Comparison of ENCODE assay signal across 27 cellular contexts in the genomic region with DNA sequence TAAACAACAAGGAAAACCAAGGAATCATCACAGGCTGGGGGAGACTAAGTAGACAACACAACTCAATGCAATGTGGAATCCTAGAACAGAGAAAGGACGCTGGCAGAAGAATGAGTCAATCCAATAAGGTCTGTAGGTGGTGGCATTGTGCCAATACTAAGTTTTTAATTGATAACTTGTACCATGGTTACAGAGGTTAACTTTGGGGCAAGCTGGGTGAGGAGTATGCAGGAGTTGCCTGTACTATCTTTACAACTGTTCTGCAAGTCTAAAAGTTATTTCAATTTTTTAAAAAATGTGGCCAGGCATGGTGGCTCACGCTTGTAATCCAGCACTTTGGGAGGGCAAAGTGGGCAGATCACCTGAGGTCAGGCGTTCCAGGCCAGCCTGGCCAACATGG. TPM values are rescaled to one million over a fixed set of nuclear protein-coding genes. Genes with fewer than 3 reads are reported as not detected.
DNase-seq lines count a peak whose midpoint lies in the region; ATAC-seq, FAIRE-seq and TF ChIP-seq lines count a peak whose summit lies in the region.
"Had no signal": no experiment of that assay in that cellular context is flagged by ENCODE, and none has a peak within 500 bp of the region (broad histone marks: within the 10 kb centered on the region; RNA-seq: fewer than 3 reads in every experiment).

No MANE protein-coding gene starts in this region.

- TF ChIP-seq CTCF in neural progenitor cell (IDR thresholded peaks at IDR 0.05) (no peak), GM13977 (IDR thresholded peaks at IDR 0.05; ENCODE audit: extremely low read depth, insufficient read depth, missing control alignments) (no peak), PC-3 (conservative IDR thresholded peaks at IDR 0.05; ENCODE audit: low read depth, low read length) (no peak)

- ATAC-seq in PC-3: no peak
- ATAC-seq: A549, T-cell had no signal

- CTCF ChIA-PET in PC-3 (lab: Charles Lee): no interaction called here

- BruUV-seq in PC-3 (replicated peaks; lab: Mats Ljungman, UMichigan): no TSS peak

- H3K79me2 ChIP-seq in neural progenitor cell (ENCODE audit: low read depth) (no peaks in the 10 kb centered on the region), PC-3 (ENCODE audit: low read length) (no peaks in the 10 kb centered on the region)

- intact Hi-C loops in PC-3 (cut with micrococcal nuclease): no loop called here

- H3K4me1 ChIP-seq in neural progenitor cell: no peaks in the 10 kb centered on the region
- no peaks in the 10 kb centered on the region for H3K4me1 ChIP-seq in PC-3 (ENCODE audit: insufficient read depth, low read length)
- H3K4me1 ChIP-seq: A549, Caco-2, SJSA1 had no signal

- peaks cover 11% of the 10 kb centered on the region for H3K4me1 Mint-ChIP-seq in neural progenitor cell
- H3K4me1 Mint-ChIP-seq: CD4-positive, alpha-beta memory T cell; T-cell had no signal

- H3K27ac ChIP-seq in neural progenitor cell (no peak overlapping the region), PC-3 (ENCODE audit: low read length) (no peak overlapping the region)
- H3K27ac ChIP-seq: A549, GM23248, SJSA1 had no signal

- no peak overlapping the region for H3K9ac ChIP-seq in neural progenitor cell
- H3K9ac ChIP-seq in PC-3 (ENCODE audit: low read length): no peak overlapping the region
- H3K9ac ChIP-seq: GM23248 had no signal

- H3K9me3 Mint-ChIP-seq in neural progenitor cell: peaks cover 2% of the 10 kb centered on the region

- peak; percentile 18 for DNase-seq in LoVo (ENCODE audit: low spot score)
- DNase-seq in amniotic epithelial cell (ENCODE audit: low read depth): peak; percentile 7
- DNase-seq in neural progenitor cell (ENCODE audit: low spot score): no peak
- no peak for DNase-seq in NCI-H2081 (lab: John Stamatoyannopoulos, UW)
- DNase-seq in GM13977 (ENCODE audit: low spot score): no peak
- DNase-seq in GM19239 (ENCODE audit: insufficient read length, low spot score): no peak
- DNase-seq in PC-3: no peak
- DNase-seq: C1 segment of cervical spinal cord; Caco-2; CD4-positive, alpha-beta memory T cell; DMS79; GF-D8; GM23248; H9; KG1; NCI-H1092; NCI-H1417 treated with DMSO at 0.1 percent for 48 hours; NCI-H1694 treated with DMSO at 0.1 percent for 48 hours; NCI-H2081 treated with DMSO at 0.1 percent for 48 hours; NCI-H2171; NCI-H345; NCI-H510A treated with DMSO at 0.1 percent for 48 hours; Right ventricle myocardium superior; T-cell had no signal

- FAIRE-seq in GM19239 (lab: Jason Lieb, UNC): no peak
- FAIRE-seq: A549, GM12891 had no signal

- in situ Hi-C loops in GM13977 (cut with MboI; ENCODE audit: low pct_unique_long_range_greater_than_20kb, low sequenced_read_pairs, unreplicated experiment): no loop called here

- H3K27me3 ChIP-seq in neural progenitor cell (no peaks in the 10 kb centered on the region), PC-3 (ENCODE audit: low read length) (peaks cover 8% of the 10 kb centered on the region; the same call in 1 of the 2 replicates)
- H3K27me3 ChIP-seq: SJSA1 had no signal

- no peaks in the 10 kb centered on the region for H3K27me3 Mint-ChIP-seq in neural progenitor cell (ENCODE audit: insufficient read depth, low read depth)

- H3K36me3 ChIP-seq in neural progenitor cell (no peaks in the 10 kb centered on the region), PC-3 (ENCODE audit: low read depth, low read length) (no peaks in the 10 kb centered on the region)
- H3K36me3 ChIP-seq: SJSA1 had no signal

- H3K4me2 ChIP-seq in neural progenitor cell: no peak overlapping the region
- no peak overlapping the region for H3K4me2 ChIP-seq in PC-3 (ENCODE audit: low read length)
- H3K4me2 ChIP-seq: A549 had no signal

- H3K9me3 ChIP-seq in neural progenitor cell (ENCODE audit: low read depth) (no peaks in the 10 kb centered on the region), PC-3 (ENCODE audit: low read length) (no peaks in the 10 kb centered on the region)
- H3K9me3 ChIP-seq: A549, Caco-2, SJSA1 had no signal

- H3K4me3 ChIP-seq in neural progenitor cell: no peak overlapping the region
- H3K4me3 ChIP-seq in PC-3 (ENCODE audit: low read length): no peak overlapping the region
- H3K4me3 ChIP-seq: A549, GM23248, SJSA1 had no signal

- POLR2A ChIA-PET in PC-3 (lab: Charles Lee; ENCODE audit: unreplicated experiment): no interaction called here

- H3K4me3 Mint-ChIP-seq in neural progenitor cell: no peak overlapping the region
- H3K4me3 Mint-ChIP-seq: CD4-positive, alpha-beta memory T cell; H9; T-cell had no signal

- H3K36me3 Mint-ChIP-seq in neural progenitor cell: no peaks in the 10 kb centered on the region
- H3K36me3 Mint-ChIP-seq: CD4-positive, alpha-beta memory T cell; T-cell had no signal

- H3F3A ChIP-seq in neural progenitor cell (ENCODE audit: low read depth) (no peaks in the 10 kb centered on the region), PC-3 (ENCODE audit: low read length, unreplicated experiment) (no peaks in the 10 kb centered on the region)

- no peaks in the 10 kb centered on the region for H3K9me2 ChIP-seq in PC-3 (replicated peaks; ENCODE audit: low read length)

- H4K20me1 ChIP-seq in neural progenitor cell (ENCODE audit: low read depth): no peaks in the 10 kb centered on the region
- H4K20me1 ChIP-seq in PC-3 (ENCODE audit: low read length): no peaks in the 10 kb centered on the region

- peak overlapping the region; percentile 9 for H3K27ac Mint-ChIP-seq in neural progenitor cell
- H3K27ac Mint-ChIP-seq: H9, T-cell had no signal

- H2AFZ ChIP-seq in neural progenitor cell (replicated peaks) (no peak overlapping the region), PC-3 (ENCODE audit: low read length) (no peak overlapping the region)
- H2AFZ ChIP-seq: GM23248 had no signal

RNA-seq across cellular contexts. Expression of a gene that starts 46.1 kb away (rescaled TPM):
- 12.5 and 13.8 TPM in 2 replicates for total RNA-seq in neural progenitor cell (ENCODE audit: low replicate concordance)
- 0.06 and 0.07 TPM in 2 replicates for total RNA-seq in PC-3 (2014; rRNA removed)

Comparison
In these comparisons a context has a peak if more than half of its experiments do, and no peak if none do; other contexts are left out.
1. DNase-seq: peak in LoVo (single experiment) and amniotic epithelial cell (single experiment); none in neural progenitor cell (single experiment), NCI-H2081 (0 of 2), GM13977 (single experiment), GM19239 (single experiment) and PC-3 (single experiment).
2. RNA of a gene that starts 46.1 kb away (total RNA-seq): 12.5 to 13.8 TPM in neural progenitor cell; 0.06 to 0.07 TPM in PC-3; every median in the first group is over 10 times any median in the second.